1 cellular context compared by ENCODE assay signal in genomic region chr17:78692460-78693010, GRCh38.
TF ChIP-seq lines count a peak whose summit lies in the region.

No MANE protein-coding gene starts in this region.

TF ChIP-seq in K562, 482 proteins besides CTCF, POLR2A, EP300 and RAD21 (continued from another document):
- TF ChIP-seq, protein P1, sequence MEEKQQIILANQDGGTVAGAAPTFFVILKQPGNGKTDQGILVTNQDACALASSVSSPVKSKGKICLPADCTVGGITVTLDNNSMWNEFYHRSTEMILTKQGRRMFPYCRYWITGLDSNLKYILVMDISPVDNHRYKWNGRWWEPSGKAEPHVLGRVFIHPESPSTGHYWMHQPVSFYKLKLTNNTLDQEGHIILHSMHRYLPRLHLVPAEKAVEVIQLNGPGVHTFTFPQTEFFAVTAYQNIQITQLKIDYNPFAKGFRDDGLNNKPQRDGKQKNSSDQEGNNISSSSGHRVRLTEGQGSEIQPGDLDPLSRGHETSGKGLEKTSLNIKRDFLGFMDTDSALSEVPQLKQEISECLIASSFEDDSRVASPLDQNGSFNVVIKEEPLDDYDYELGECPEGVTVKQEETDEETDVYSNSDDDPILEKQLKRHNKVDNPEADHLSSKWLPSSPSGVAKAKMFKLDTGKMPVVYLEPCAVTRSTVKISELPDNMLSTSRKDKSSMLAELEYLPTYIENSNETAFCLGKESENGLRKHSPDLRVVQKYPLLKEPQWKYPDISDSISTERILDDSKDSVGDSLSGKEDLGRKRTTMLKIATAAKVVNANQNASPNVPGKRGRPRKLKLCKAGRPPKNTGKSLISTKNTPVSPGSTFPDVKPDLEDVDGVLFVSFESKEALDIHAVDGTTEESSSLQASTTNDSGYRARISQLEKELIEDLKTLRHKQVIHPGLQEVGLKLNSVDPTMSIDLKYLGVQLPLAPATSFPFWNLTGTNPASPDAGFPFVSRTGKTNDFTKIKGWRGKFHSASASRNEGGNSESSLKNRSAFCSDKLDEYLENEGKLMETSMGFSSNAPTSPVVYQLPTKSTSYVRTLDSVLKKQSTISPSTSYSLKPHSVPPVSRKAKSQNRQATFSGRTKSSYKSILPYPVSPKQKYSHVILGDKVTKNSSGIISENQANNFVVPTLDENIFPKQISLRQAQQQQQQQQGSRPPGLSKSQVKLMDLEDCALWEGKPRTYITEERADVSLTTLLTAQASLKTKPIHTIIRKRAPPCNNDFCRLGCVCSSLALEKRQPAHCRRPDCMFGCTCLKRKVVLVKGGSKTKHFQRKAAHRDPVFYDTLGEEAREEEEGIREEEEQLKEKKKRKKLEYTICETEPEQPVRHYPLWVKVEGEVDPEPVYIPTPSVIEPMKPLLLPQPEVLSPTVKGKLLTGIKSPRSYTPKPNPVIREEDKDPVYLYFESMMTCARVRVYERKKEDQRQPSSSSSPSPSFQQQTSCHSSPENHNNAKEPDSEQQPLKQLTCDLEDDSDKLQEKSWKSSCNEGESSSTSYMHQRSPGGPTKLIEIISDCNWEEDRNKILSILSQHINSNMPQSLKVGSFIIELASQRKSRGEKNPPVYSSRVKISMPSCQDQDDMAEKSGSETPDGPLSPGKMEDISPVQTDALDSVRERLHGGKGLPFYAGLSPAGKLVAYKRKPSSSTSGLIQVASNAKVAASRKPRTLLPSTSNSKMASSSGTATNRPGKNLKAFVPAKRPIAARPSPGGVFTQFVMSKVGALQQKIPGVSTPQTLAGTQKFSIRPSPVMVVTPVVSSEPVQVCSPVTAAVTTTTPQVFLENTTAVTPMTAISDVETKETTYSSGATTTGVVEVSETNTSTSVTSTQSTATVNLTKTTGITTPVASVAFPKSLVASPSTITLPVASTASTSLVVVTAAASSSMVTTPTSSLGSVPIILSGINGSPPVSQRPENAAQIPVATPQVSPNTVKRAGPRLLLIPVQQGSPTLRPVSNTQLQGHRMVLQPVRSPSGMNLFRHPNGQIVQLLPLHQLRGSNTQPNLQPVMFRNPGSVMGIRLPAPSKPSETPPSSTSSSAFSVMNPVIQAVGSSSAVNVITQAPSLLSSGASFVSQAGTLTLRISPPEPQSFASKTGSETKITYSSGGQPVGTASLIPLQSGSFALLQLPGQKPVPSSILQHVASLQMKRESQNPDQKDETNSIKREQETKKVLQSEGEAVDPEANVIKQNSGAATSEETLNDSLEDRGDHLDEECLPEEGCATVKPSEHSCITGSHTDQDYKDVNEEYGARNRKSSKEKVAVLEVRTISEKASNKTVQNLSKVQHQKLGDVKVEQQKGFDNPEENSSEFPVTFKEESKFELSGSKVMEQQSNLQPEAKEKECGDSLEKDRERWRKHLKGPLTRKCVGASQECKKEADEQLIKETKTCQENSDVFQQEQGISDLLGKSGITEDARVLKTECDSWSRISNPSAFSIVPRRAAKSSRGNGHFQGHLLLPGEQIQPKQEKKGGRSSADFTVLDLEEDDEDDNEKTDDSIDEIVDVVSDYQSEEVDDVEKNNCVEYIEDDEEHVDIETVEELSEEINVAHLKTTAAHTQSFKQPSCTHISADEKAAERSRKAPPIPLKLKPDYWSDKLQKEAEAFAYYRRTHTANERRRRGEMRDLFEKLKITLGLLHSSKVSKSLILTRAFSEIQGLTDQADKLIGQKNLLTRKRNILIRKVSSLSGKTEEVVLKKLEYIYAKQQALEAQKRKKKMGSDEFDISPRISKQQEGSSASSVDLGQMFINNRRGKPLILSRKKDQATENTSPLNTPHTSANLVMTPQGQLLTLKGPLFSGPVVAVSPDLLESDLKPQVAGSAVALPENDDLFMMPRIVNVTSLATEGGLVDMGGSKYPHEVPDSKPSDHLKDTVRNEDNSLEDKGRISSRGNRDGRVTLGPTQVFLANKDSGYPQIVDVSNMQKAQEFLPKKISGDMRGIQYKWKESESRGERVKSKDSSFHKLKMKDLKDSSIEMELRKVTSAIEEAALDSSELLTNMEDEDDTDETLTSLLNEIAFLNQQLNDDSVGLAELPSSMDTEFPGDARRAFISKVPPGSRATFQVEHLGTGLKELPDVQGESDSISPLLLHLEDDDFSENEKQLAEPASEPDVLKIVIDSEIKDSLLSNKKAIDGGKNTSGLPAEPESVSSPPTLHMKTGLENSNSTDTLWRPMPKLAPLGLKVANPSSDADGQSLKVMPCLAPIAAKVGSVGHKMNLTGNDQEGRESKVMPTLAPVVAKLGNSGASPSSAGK (IDR thresholded peaks at IDR 0.05), result no peak
- TF ChIP-seq C11orf30 (IDR thresholded peaks at IDR 0.05; ENCODE audit: low read depth) (peak; percentile 78), MAFG (tag; conservative IDR thresholded peaks at IDR 0.05) (peak; percentile 73), MAFK (IDR thresholded peaks at IDR 0.05; ENCODE audit: low read length) (peak; percentile 79), ZNF316 (IDR thresholded peaks at IDR 0.05) (peak; percentile 90), MAFF (IDR thresholded peaks at IDR 0.05; ENCODE audit: low read length) (peak; percentile 79), TAF7 (tag; IDR thresholded peaks at IDR 0.05) (no peak), ZNF165 (CRISPR knock-in tag; IDR thresholded peaks at IDR 0.05; ENCODE audit: borderline replicate concordance) (no peak)
